16 cellular contexts compared by ENCODE assay signal in the genomic region with DNA sequence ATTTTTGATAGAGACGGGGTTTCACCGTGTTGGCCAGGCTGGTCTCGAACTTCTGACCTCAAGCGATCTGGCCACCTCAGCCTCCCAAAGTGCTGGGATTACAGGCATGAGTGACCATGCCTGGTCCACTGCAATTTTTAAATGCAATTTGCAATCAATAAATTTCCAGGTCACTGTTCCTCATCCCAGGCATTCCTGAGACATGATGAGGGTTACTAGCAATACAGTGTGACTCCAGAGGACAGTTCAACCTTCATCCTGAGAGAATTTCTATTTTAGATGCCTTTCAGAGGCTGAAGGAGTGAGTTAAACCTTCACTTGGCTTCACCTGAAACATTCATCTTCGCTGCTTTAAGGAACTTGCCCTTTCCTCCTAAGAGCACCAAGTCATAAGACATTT.
"Had no signal": no experiment of that assay in that cellular context is flagged by ENCODE, and none has a peak within 500 bp of the region (broad histone marks: within the 10 kb centered on the region; RNA-seq: fewer than 3 reads in every experiment).

No MANE protein-coding gene starts in this region.

- DNase-seq: activated CD4-positive, alpha-beta T cell treated with anti-CD3 and anti-CD28 coated beads, Interleukin-2, amount 50 U/mL, for 4 hours; activated gamma-delta T cell treated with Interleukin-2 at 50 U/mL for 16 hours; adrenal gland; effector CD8-positive, alpha-beta T cell; esophagus squamous epithelium; midbrain; nephron progenitor cell; nucleus accumbens; stimulated activated CD4-positive, alpha-beta T cell treated with anti-CD3 and anti-CD28 coated beads, Interleukin-12 subunit alpha, Interleukin-12 subunit beta, amount 100 ng/mL, for 4 hours; stimulated activated CD4-positive, alpha-beta T cell treated with anti-CD3 and anti-CD28 coated beads, Interleukin-1b, Interleukin-23, amount 100 ng/mL, for 48 hours; stimulated activated CD8-positive, alpha-beta memory T cell treated with anti-CD3 and anti-CD28 coated beads, Interleukin-4, amount 100 ng/mL, for 48 hours; stimulated activated naive CD4-positive, alpha-beta T cell had no signal

- H3K27me3 ChIP-seq: adrenal gland, esophagus squamous epithelium, hepatocyte had no signal

- H2AFZ ChIP-seq: hepatocyte had no signal

- H3K4me2 ChIP-seq: hepatocyte had no signal

- H3K4me3 ChIP-seq: adrenal gland, esophagus squamous epithelium, hepatocyte, lung had no signal

- ATAC-seq: activated naive CD4-positive, alpha-beta T cell treated with anti-CD3 and anti-CD28 coated beads, Interleukin-2, amount 50 U/mL, for 72 hours; left lobe of liver had no signal

- H3K27ac ChIP-seq: adrenal gland, esophagus squamous epithelium, hepatocyte had no signal

- H3K36me3 ChIP-seq: adrenal gland, esophagus squamous epithelium had no signal

- H3K9me3 ChIP-seq: adrenal gland, esophagus squamous epithelium had no signal

- H3K4me1 ChIP-seq: adrenal gland had no signal
